8 cellular contexts compared by ENCODE assay signal in genomic region chr19:10644351-10645007, GRCh38. TPM values are rescaled to one million over a fixed set of nuclear protein-coding genes. Genes with fewer than 3 reads are reported as not detected.
DNase-seq lines count a peak whose midpoint lies in the region; ATAC-seq and TF ChIP-seq lines count a peak whose summit lies in the region.

No MANE protein-coding gene starts in this region.

- CTCF ChIA-PET in T-cell (lab: Charles Lee) = interaction anchor here (0.6 to 4.8 kb wide), 20 partner anchors 9 to 391 kb away, joined by 3 to 83 read pairs (median 6); no protein-coding TSS in a partner anchor

- TF ChIP-seq CTCF in cardiac muscle cell (IDR thresholded peaks at IDR 0.05; ENCODE audit: low read depth, low read length) (peak; percentile 87), progenitor cell of endocrine pancreas (IDR thresholded peaks at IDR 0.05; ENCODE audit: unreplicated experiment) (peak; percentile 92), upper lobe of left lung (IDR thresholded peaks at IDR 0.05) (peak; percentile 80 to 94 (median 87))

- H3K4me1 ChIP-seq in cardiac muscle cell (ENCODE audit: low read depth) (peaks cover 7% of the 10 kb centered on the region), upper lobe of left lung (peaks cover 18 to 37% (median 27%) of the 10 kb centered on the region in 4 donors)

- H3K27me3 ChIP-seq in cardiac muscle cell (no peaks in the 10 kb centered on the region), upper lobe of left lung (no peaks in the 10 kb centered on the region)

- H3K9me3 ChIP-seq in cardiac muscle cell (ENCODE audit: low read depth) (no peaks in the 10 kb centered on the region), upper lobe of left lung (no peaks in the 10 kb centered on the region)

- ATAC-seq in T-cell (replicated peaks in 1 of 4) (peak; percentile 84 to 93 (median 90)), upper lobe of left lung (ENCODE audit: low FRiP score in 2 of 2) (peak; percentile 91 to 94), HG02973 (IDR thresholded peaks at IDR 0.05; ENCODE audit: unreplicated experiment) (no peak)

- no peak for TF ChIP-seq EP300 in upper lobe of left lung (IDR thresholded peaks at IDR 0.05)

- POLR2A ChIA-PET in T-cell (lab: Charles Lee) = interaction anchor here in 1 of 2 donors (0.7 kb wide), 1 partner anchor 65 kb away, joined by 9 read pairs; no protein-coding TSS in a partner anchor

- no peak for TF ChIP-seq POLR2A in upper lobe of left lung (IDR thresholded peaks at IDR 0.05)

- H3K9me3 Mint-ChIP-seq in T-cell (no peaks in the 10 kb centered on the region), progenitor cell of endocrine pancreas (ENCODE audit: low read depth) (no peaks in the 10 kb centered on the region)

- peaks cover 5% of the 10 kb centered on the region for H3K36me3 ChIP-seq in cardiac muscle cell
- peaks cover 23 to 42% (median 35%) of the 10 kb centered on the region in 4 donors for H3K36me3 ChIP-seq in upper lobe of left lung

- H3K27ac ChIP-seq in cardiac muscle cell = peak overlapping the region; percentile 59
- H3K27ac ChIP-seq in upper lobe of left lung = peak overlapping the region; percentile 51 to 75 (median 56)

- H3K27ac Mint-ChIP-seq in T-cell (peak overlapping the region; percentile 73 to 91), progenitor cell of endocrine pancreas (peak overlapping the region; percentile 83)

- H3K27me3 Mint-ChIP-seq in T-cell (no peaks in the 10 kb centered on the region), progenitor cell of endocrine pancreas (no peaks in the 10 kb centered on the region)

- no peak overlapping the region for H3K4me3 ChIP-seq in cardiac muscle cell
- no peak overlapping the region for H3K4me3 ChIP-seq in upper lobe of left lung

- H3K36me3 Mint-ChIP-seq in T-cell (peaks cover 4% of the 10 kb centered on the region), progenitor cell of endocrine pancreas (ENCODE audit: insufficient read depth) (peaks cover 7% of the 10 kb centered on the region)

- peak overlapping the region in 1 of 3 donors; percentile 8 for H3K4me3 Mint-ChIP-seq in T-cell
- H3K4me3 Mint-ChIP-seq in progenitor cell of endocrine pancreas (ENCODE audit: low read depth) = no peak overlapping the region

- DNase-seq in GF-D8 (lab: John Stamatoyannopoulos, UW) (peak; percentile 23), NCI-H1092 (lab: John Stamatoyannopoulos, UW) (peak; percentile 49), T-cell (peak; percentile 61 to 90 (median 82)), cardiac muscle cell (ENCODE audit: low read depth in 1 of 2, low spot score in 1 of 2) (peak; percentile 81 to 89), progenitor cell of endocrine pancreas (ENCODE audit: low spot score, unreplicated experiment) (peak; percentile 84), upper lobe of left lung (peak; percentile 89 to 94)
- peak; percentile 77 for DNase-seq in activated naive CD8-positive, alpha-beta T cell treated with anti-CD3 and anti-CD28 coated beads, Interleukin-2, amount 50 U/mL, for 16 hours (ENCODE audit: low read depth, low spot score)

- H3K4me1 Mint-ChIP-seq in T-cell (peaks cover 10 to 33% (median 14%) of the 10 kb centered on the region in 3 donors), progenitor cell of endocrine pancreas (ENCODE audit: low read depth) (peaks cover 10% of the 10 kb centered on the region)

- 7 to 9% methylated on average over 7 to 13 of the region's 13 CpGs for WGBS in upper lobe of left lung, 2 donors

RNA-seq across cellular contexts. Expression of gene ILF3, which starts 9.7 kb away (rescaled TPM):
- total RNA-seq in T-cell = 100 to 1,000 TPM; 331 to 490 (median 370) TPM
- 180 and 224 TPM in 2 replicates for total RNA-seq in cardiac muscle cell
- 181 and 191 TPM in 2 replicates for polyA plus RNA-seq in cardiac muscle cell
- 761 and 784 TPM in 2 replicates for total RNA-seq in progenitor cell of endocrine pancreas
- total RNA-seq in upper lobe of left lung = 100 to 1,000 TPM; 121 to 193 (median 169) TPM

RNA-seq across cellular contexts. Expression of gene SLC44A2, which starts 19.1 kb away (rescaled TPM):
- total RNA-seq in T-cell = 100 to 1,000 TPM; 204 to 228 (median 218) TPM
- 78.8 and 109 TPM in 2 replicates for total RNA-seq in cardiac muscle cell
- polyA plus RNA-seq in cardiac muscle cell = 108 and 162 TPM in 2 replicates
- 159 and 164 TPM in 2 replicates for total RNA-seq in progenitor cell of endocrine pancreas
- total RNA-seq in upper lobe of left lung = 100 to 1,000 TPM; 117 to 333 (median 197) TPM

RNA-seq across cellular contexts. Expression of gene QTRT1, which starts 56.8 kb away (rescaled TPM):
- total RNA-seq in T-cell = 10 to 100 TPM; 47.7 to 68.1 (median 55.1) TPM
- 30.6 and 35.0 TPM in 2 replicates for total RNA-seq in cardiac muscle cell
- 70.8 and 84.1 TPM in 2 replicates for polyA plus RNA-seq in cardiac muscle cell
- 53.9 and 59.3 TPM in 2 replicates for total RNA-seq in progenitor cell of endocrine pancreas
- 10 to 100 TPM; 11.0 to 85.9 (median 32.5) TPM for total RNA-seq in upper lobe of left lung

RNA-seq across cellular contexts. Expression of gene AP1M2, which starts 57.4 kb away (rescaled TPM):
- total RNA-seq in T-cell (1 to 10 TPM in 2 of 5 donors, under 1 TPM in 1, not detected in 2; 0.30 to 1.6 (median 1.1) TPM), cardiac muscle cell (0.12 TPM in 1 of 2 replicates, not detected in the other), progenitor cell of endocrine pancreas (107 and 110 TPM in 2 replicates), upper lobe of left lung (10 to 100 TPM; 35.1 to 63.1 (median 45.7) TPM)
- polyA plus RNA-seq in cardiac muscle cell = 0.28 TPM in 1 of 2 replicates, not detected in the other

Comparison
In these comparisons a context has a peak if more than half of its experiments do, and no peak if none do; other contexts are left out.
1. DNase-seq: peak in every context shown above with its lines; median percentile 92 in upper lobe of left lung; 85 in cardiac muscle cell; 84 in progenitor cell of endocrine pancreas; 82 in T-cell; 77 in activated naive CD8-positive, alpha-beta T cell treated with anti-CD3 and anti-CD28 coated beads, Interleukin-2, amount 50 U/mL, for 16 hours; 49 in NCI-H1092; 23 in GF-D8.